1 cellular context compared by ENCODE assay signal in the genomic region with DNA sequence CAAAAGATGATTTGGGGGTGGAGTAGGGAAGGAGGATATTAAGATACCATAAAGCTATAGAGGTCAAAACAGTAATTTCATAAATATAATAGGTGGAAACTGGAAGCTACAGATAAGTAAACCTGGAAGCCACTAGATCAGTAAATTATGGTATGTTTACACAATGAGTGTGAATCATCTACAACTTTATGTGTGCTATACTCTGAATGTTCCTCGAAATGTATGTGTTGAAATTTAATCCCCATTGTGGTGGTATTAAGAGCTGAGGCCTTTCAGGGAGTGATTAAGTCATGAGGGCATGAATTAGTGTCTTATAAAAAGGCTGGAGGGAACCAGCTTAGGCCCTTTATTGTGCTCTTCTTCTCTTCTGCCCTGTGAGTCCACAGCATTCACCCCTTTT.
TF ChIP-seq lines count a peak whose summit lies in the region.

No MANE protein-coding gene starts in this region.

TF ChIP-seq in HCT116, 20 proteins besides CTCF, POLR2A, EP300 and RAD21:
- TF ChIP-seq, protein P1, sequence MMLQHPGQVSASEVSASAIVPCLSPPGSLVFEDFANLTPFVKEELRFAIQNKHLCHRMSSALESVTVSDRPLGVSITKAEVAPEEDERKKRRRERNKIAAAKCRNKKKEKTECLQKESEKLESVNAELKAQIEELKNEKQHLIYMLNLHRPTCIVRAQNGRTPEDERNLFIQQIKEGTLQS (IDR thresholded peaks at IDR 0.05) = no peak
- no peak for TF ChIP-seq ZFX (IDR thresholded peaks at IDR 0.05)
- TF ChIP-seq ZNF274 (IDR thresholded peaks at IDR 0.05; ENCODE audit: low read depth, low read length) = no peak
- no peak for TF ChIP-seq CBX3 (IDR thresholded peaks at IDR 0.05; ENCODE audit: low read depth)
- TF ChIP-seq POLR2AphosphoS5 (IDR thresholded peaks at IDR 0.05; ENCODE audit: low read depth, low read length) = no peak
- no peak for TF ChIP-seq SIN3A (IDR thresholded peaks at IDR 0.05; ENCODE audit: low read depth)
- TF ChIP-seq SRF (IDR thresholded peaks at IDR 0.05; ENCODE audit: low read depth) = no peak
- no peak for TF ChIP-seq YY1 (IDR thresholded peaks at IDR 0.05; ENCODE audit: extremely low read depth, insufficient replicate concordance, low read depth, low read length)
- TF ChIP-seq, protein P2, sequence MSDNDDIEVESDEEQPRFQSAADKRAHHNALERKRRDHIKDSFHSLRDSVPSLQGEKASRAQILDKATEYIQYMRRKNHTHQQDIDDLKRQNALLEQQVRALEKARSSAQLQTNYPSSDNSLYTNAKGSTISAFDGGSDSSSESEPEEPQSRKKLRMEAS (IDR thresholded peaks at IDR 0.05) = no peak
